In the genomic region with DNA sequence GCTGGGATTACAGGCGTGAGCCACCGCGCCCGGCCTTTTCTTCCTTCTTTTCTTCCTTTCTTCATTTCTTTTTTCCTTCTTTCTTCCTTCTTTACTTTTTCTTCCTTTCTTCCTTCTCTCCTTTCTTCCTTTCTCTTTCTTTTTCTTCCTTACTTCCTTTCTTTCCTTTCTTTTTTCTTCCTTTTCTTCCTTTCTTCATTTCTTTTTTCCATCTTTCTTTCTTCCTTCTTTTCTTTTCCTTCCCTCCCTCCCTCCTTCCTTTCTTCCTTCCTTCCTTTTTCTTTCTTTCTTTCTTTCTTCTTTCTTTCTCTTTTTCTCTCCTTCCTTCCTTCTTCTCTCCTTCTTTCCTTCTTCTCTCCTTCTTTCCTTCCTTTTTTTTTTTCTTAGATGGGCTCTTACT, we compare ENCODE assay signal across 31 cellular contexts.
"Had no signal": no experiment of that assay in that cellular context is flagged by ENCODE, and none has a peak within 500 bp of the region (broad histone marks: within the 10 kb centered on the region; RNA-seq: fewer than 3 reads in every experiment).

No MANE protein-coding gene starts in this region.

- H3K36me3 ChIP-seq: ascending aorta, breast epithelium, cardiac muscle cell, gastrocnemius medialis, heart left ventricle had no signal

- H3K36me3 Mint-ChIP-seq: activated naive CD4-positive, alpha-beta T cell treated with anti-CD3 and anti-CD28 coated beads, Interleukin-2, amount 50 U/mL, for 72 hours; activated naive CD8-positive, alpha-beta T cell treated with anti-CD3 and anti-CD28 coated beads, Interleukin-2, amount 10 ng/mL, durations not matched to agents 7 days and 5 days; brain; T-cell had no signal

- H3K9me3 Mint-ChIP-seq: activated CD4-positive, alpha-beta memory T cell treated with anti-CD3 and anti-CD28 coated beads, Interleukin-2, amount 10 ng/mL, durations not matched to agents 7 days and 5 days; activated CD4-positive, alpha-beta T cell treated with anti-CD3 and anti-CD28 coated beads, Interleukin-2, amount 10 ng/mL, durations not matched to agents 7 days and 5 days; activated naive CD4-positive, alpha-beta T cell treated with anti-CD3 and anti-CD28 coated beads for 36 hours; activated naive CD4-positive, alpha-beta T cell treated with anti-CD3 and anti-CD28 coated beads, Interleukin-2, amount 50 U/mL, for 72 hours; activated naive CD8-positive, alpha-beta T cell treated with anti-CD3 and anti-CD28 coated beads, Interleukin-2, amount 10 ng/mL, durations not matched to agents 7 days and 5 days; activated T-cell treated with anti-CD3 and anti-CD28 coated beads, Interleukin-2, amount 50 U/mL, for 24 hours; activated T-cell treated with anti-CD3 and anti-CD28 coated beads, Interleukin-2, amount 50 U/mL, for 72 hours; dendritic cell treated with granulocyte-macrophage colony-stimulating factor and Interleukin-4, amounts not matched to agents 40 ng/mL and 50 ng/mL, for 4 days; endodermal cell; T-cell; T-helper 1 cell treated with Interleukin-12 subunit alpha and Interleukin-12 subunit beta and Interleukin-4 antibody, amounts not matched to agents 30 μg/mL and 1 μg/mL, for 36 hours had no signal

- H3K27ac Mint-ChIP-seq: activated CD4-positive, alpha-beta memory T cell treated with anti-CD3 and anti-CD28 coated beads, Interleukin-2, amount 10 ng/mL, durations not matched to agents 7 days and 5 days; activated CD4-positive, alpha-beta T cell treated with anti-CD3 and anti-CD28 coated beads, Interleukin-2, amount 10 ng/mL, durations not matched to agents 7 days and 5 days; activated naive CD4-positive, alpha-beta T cell treated with anti-CD3 and anti-CD28 coated beads for 36 hours; activated naive CD8-positive, alpha-beta T cell treated with anti-CD3 and anti-CD28 coated beads, Interleukin-2, amount 10 ng/mL, durations not matched to agents 7 days and 5 days; activated T-cell treated with anti-CD3 and anti-CD28 coated beads, Interleukin-2, amount 50 U/mL, for 24 hours; activated T-cell treated with anti-CD3 and anti-CD28 coated beads, Interleukin-2, amount 50 U/mL, for 72 hours; brain; dendritic cell treated with granulocyte-macrophage colony-stimulating factor and Interleukin-4, amounts not matched to agents 40 ng/mL and 50 ng/mL, for 4 days; endodermal cell; T-cell; T-helper 1 cell treated with Interleukin-12 subunit alpha and Interleukin-12 subunit beta and Interleukin-4 antibody, amounts not matched to agents 30 μg/mL and 1 μg/mL, for 36 hours had no signal

- H3K27me3 ChIP-seq: ascending aorta, cardiac muscle cell had no signal

- H3K4me3 Mint-ChIP-seq: activated CD4-positive, alpha-beta memory T cell treated with anti-CD3 and anti-CD28 coated beads, Interleukin-2, amount 10 ng/mL, durations not matched to agents 7 days and 5 days; activated CD4-positive, alpha-beta T cell treated with anti-CD3 and anti-CD28 coated beads, Interleukin-2, amount 10 ng/mL, durations not matched to agents 7 days and 5 days; activated naive CD4-positive, alpha-beta T cell treated with anti-CD3 and anti-CD28 coated beads for 36 hours; activated naive CD8-positive, alpha-beta T cell treated with anti-CD3 and anti-CD28 coated beads, Interleukin-2, amount 10 ng/mL, durations not matched to agents 7 days and 5 days; activated T-cell treated with anti-CD3 and anti-CD28 coated beads, Interleukin-2, amount 50 U/mL, for 24 hours; activated T-cell treated with anti-CD3 and anti-CD28 coated beads, Interleukin-2, amount 50 U/mL, for 72 hours; brain; dendritic cell treated with granulocyte-macrophage colony-stimulating factor and Interleukin-4, amounts not matched to agents 40 ng/mL and 50 ng/mL, for 4 days; endodermal cell; T-cell; T-helper 1 cell treated with Interleukin-12 subunit alpha and Interleukin-12 subunit beta and Interleukin-4 antibody, amounts not matched to agents 30 μg/mL and 1 μg/mL, for 36 hours had no signal

- H3K4me1 Mint-ChIP-seq: activated CD4-positive, alpha-beta memory T cell treated with anti-CD3 and anti-CD28 coated beads, Interleukin-2, amount 10 ng/mL, durations not matched to agents 7 days and 5 days; activated CD4-positive, alpha-beta T cell treated with anti-CD3 and anti-CD28 coated beads, Interleukin-2, amount 10 ng/mL, durations not matched to agents 7 days and 5 days; activated naive CD8-positive, alpha-beta T cell treated with anti-CD3 and anti-CD28 coated beads, Interleukin-2, amount 10 ng/mL, durations not matched to agents 7 days and 5 days; brain; endodermal cell; T-cell had no signal

- DNase-seq: activated CD4-positive, alpha-beta memory T cell treated with anti-CD3 and anti-CD28 coated beads, Interleukin-2, amount 10 ng/mL, durations not matched to agents 7 days and 5 days; activated CD4-positive, alpha-beta T cell treated with anti-CD3 and anti-CD28 coated beads for 1 hour; activated CD4-positive, alpha-beta T cell treated with anti-CD3 and anti-CD28 coated beads for 4 hours; activated CD4-positive, alpha-beta T cell treated with anti-CD3 and anti-CD28 coated beads, Interleukin-2, amount 10 ng/mL, durations not matched to agents 7 days and 5 days; activated CD4-positive, alpha-beta T cell treated with anti-CD3 and anti-CD28 coated beads, Interleukin-2, amount 50 U/mL, for 4 hours; activated CD8-positive, alpha-beta memory T cell treated with anti-CD3 and anti-CD28 coated beads, Interleukin-2, amount 50 U/mL, for 48 hours; activated effector memory CD4-positive, alpha-beta T cell treated with Interleukin-2 at 50 U/mL for 16 hours; activated gamma-delta T cell treated with Interleukin-2 at 50 U/mL for 16 hours; activated naive CD4-positive, alpha-beta T cell treated with anti-CD3 and anti-CD28 coated beads for 36 hours; activated naive CD8-positive, alpha-beta T cell treated with anti-CD3 and anti-CD28 coated beads, Interleukin-2, amount 10 ng/mL, durations not matched to agents 7 days and 5 days; activated T-cell treated with anti-CD3 and anti-CD28 coated beads for 4 hours; activated T-cell treated with anti-CD3 and anti-CD28 coated beads, Interleukin-2, amount 50 U/mL, for 24 hours; activated T-cell treated with anti-CD3 and anti-CD28 coated beads, Interleukin-2, amount 50 U/mL, for 72 hours; central memory CD4-positive, alpha-beta T cell; dorsolateral prefrontal cortex; effector memory CD4-positive, alpha-beta T cell; endodermal cell; foreskin keratinocyte; gastrocnemius medialis; glutamatergic neuron; heart left ventricle; T-cell had no signal

- ATAC-seq: activated naive CD4-positive, alpha-beta T cell treated with anti-CD3 and anti-CD28 coated beads, Interleukin-2, amount 50 U/mL, for 72 hours; activated T-cell treated with anti-CD3 and anti-CD28 coated beads, Interleukin-2, amount 50 U/mL, for 72 hours; esophagus mucosa; foreskin keratinocyte; gastrocnemius medialis; heart left ventricle; T-cell had no signal

- H3K4me3 ChIP-seq: ascending aorta, breast epithelium, cardiac muscle cell, coronary artery, dorsolateral prefrontal cortex, gastrocnemius medialis, heart left ventricle had no signal

- H3K9me3 ChIP-seq: ascending aorta, breast epithelium, gastrocnemius medialis, heart left ventricle had no signal

- H3K4me1 ChIP-seq: ascending aorta, breast epithelium, gastrocnemius medialis, heart left ventricle had no signal

- H3K27ac ChIP-seq: ascending aorta, breast epithelium, cardiac muscle cell, coronary artery, dorsolateral prefrontal cortex, foreskin keratinocyte, gastrocnemius medialis, heart left ventricle had no signal
